Comparison of ENCODE assay signal across 17 cellular contexts in genomic region chr11:2528301-2529050, GRCh38.
A peak's percentile ranks its signal among the peaks of the same experiment; 100 is the strongest.
DNase-seq lines count a peak whose midpoint lies in the region; ATAC-seq and TF ChIP-seq lines count a peak whose summit lies in the region.
"Had no signal": no experiment of that assay in that cellular context is flagged by ENCODE, and none has a peak within 500 bp of the region (broad histone marks: within the 10 kb centered on the region; RNA-seq: fewer than 3 reads in every experiment).

No MANE protein-coding gene starts in this region.

- no peaks in the 10 kb centered on the region for H3K9me3 Mint-ChIP-seq in chondrocyte (ENCODE audit: low read depth)
- no peaks in the 10 kb centered on the region for H3K9me3 Mint-ChIP-seq in activated CD4-positive, alpha-beta T cell treated with anti-CD3 and anti-CD28 coated beads, Interleukin-2, amount 10 ng/mL, durations not matched to agents 24 days and 14 days
- H3K9me3 Mint-ChIP-seq: H9; stimulated activated naive CD8-positive, alpha-beta T cell treated with anti-CD3 and anti-CD28 coated beads, Interleukin-15, Interleukin-2, amounts not matched to agents 100 ng/mL and 50 ng/mL, for 24 hours had no signal

- H2AK5ac ChIP-seq in mesenchymal stem cell (ENCODE audit: low read length, severe bottlenecking), result no peak overlapping the region

- no peak overlapping the region for H3K18ac ChIP-seq in mesenchymal stem cell (ENCODE audit: low read depth in 1 of 2, low read length in 2 of 2)

- H3K23ac ChIP-seq in mesenchymal stem cell (ENCODE audit: low read length in 2 of 2), result no peak overlapping the region

- H3K27me3 ChIP-seq in right atrium auricular region (no peaks in the 10 kb centered on the region), mesenchymal stem cell (ENCODE audit: control insufficient read depth in 1 of 2, insufficient read depth in 1 of 2, low read length in 2 of 2) (peaks cover 27 to 75% of the 10 kb centered on the region in 2 experiments), upper lobe of right lung (no peaks in the 10 kb centered on the region)

- no peak overlapping the region for H3K14ac ChIP-seq in mesenchymal stem cell (ENCODE audit: low read length in 2 of 2)

- H2BK5ac ChIP-seq in mesenchymal stem cell (ENCODE audit: low read depth, low read length, poor library complexity, severe bottlenecking), result no peak overlapping the region

- H3K4me3 Mint-ChIP-seq in chondrocyte (ENCODE audit: unreplicated experiment), result no peak overlapping the region
- no peak overlapping the region for H3K4me3 Mint-ChIP-seq in activated CD4-positive, alpha-beta T cell treated with anti-CD3 and anti-CD28 coated beads, Interleukin-2, amount 10 ng/mL, durations not matched to agents 24 days and 14 days
- H3K4me3 Mint-ChIP-seq: H9; stimulated activated naive CD8-positive, alpha-beta T cell treated with anti-CD3 and anti-CD28 coated beads, Interleukin-15, Interleukin-2, amounts not matched to agents 100 ng/mL and 50 ng/mL, for 24 hours had no signal

- H3K79me1 ChIP-seq in mesenchymal stem cell (replicated peaks; ENCODE audit: low read length, poor library complexity, severe bottlenecking), result no peaks in the 10 kb centered on the region

- H2BK12ac ChIP-seq in mesenchymal stem cell (ENCODE audit: low read length in 2 of 2), result no peak overlapping the region

- no peak overlapping the region for H3K4ac ChIP-seq in mesenchymal stem cell (ENCODE audit: low read depth in 1 of 2, low read length in 2 of 2)

- H3K27ac Mint-ChIP-seq in chondrocyte (ENCODE audit: unreplicated experiment), result no peak overlapping the region
- H3K27ac Mint-ChIP-seq in activated CD4-positive, alpha-beta T cell treated with anti-CD3 and anti-CD28 coated beads, Interleukin-2, amount 10 ng/mL, durations not matched to agents 24 days and 14 days, result no peak overlapping the region
- H3K27ac Mint-ChIP-seq: H9; stimulated activated naive CD8-positive, alpha-beta T cell treated with anti-CD3 and anti-CD28 coated beads, Interleukin-15, Interleukin-2, amounts not matched to agents 100 ng/mL and 50 ng/mL, for 24 hours had no signal

- no peak overlapping the region for H3K4me2 ChIP-seq in mesenchymal stem cell (ENCODE audit: low read length, poor library complexity, severe bottlenecking)

- peak overlapping the region; percentile 34 for H4K91ac ChIP-seq in mesenchymal stem cell (ENCODE audit: low read length)

- no peak for ATAC-seq in Right ventricle myocardium superior (ENCODE audit: poor library complexity)
- no peak for ATAC-seq in upper lobe of right lung

- TF ChIP-seq CTCF in right atrium auricular region (IDR thresholded peaks at IDR 0.05) (no peak), chondrocyte (IDR thresholded peaks at IDR 0.05) (no peak), upper lobe of right lung (IDR thresholded peaks at IDR 0.05) (no peak)

- 88% methylated on average over 18 of the region's 18 CpGs for WGBS in mesenchymal stem cell

- peaks cover 30% of the 10 kb centered on the region for H3K27me3 Mint-ChIP-seq in chondrocyte (ENCODE audit: low read depth)
- H3K27me3 Mint-ChIP-seq in activated CD4-positive, alpha-beta T cell treated with anti-CD3 and anti-CD28 coated beads, Interleukin-2, amount 10 ng/mL, durations not matched to agents 24 days and 14 days, result peaks cover 1% of the 10 kb centered on the region
- H3K27me3 Mint-ChIP-seq: stimulated activated naive CD8-positive, alpha-beta T cell treated with anti-CD3 and anti-CD28 coated beads, Interleukin-15, Interleukin-2, amounts not matched to agents 100 ng/mL and 50 ng/mL, for 24 hours had no signal

- no peak overlapping the region for H2BK120ac ChIP-seq in mesenchymal stem cell (ENCODE audit: low read depth, low read length)

- H3K4me3 ChIP-seq in right atrium auricular region, result no peak overlapping the region
- no peak overlapping the region for H3K4me3 ChIP-seq in mesenchymal stem cell (ENCODE audit: insufficient read depth in 1 of 2, low read depth in 1 of 2, low read length in 2 of 2)
- H3K4me3 ChIP-seq in upper lobe of right lung, result no peak overlapping the region
- H3K4me3 ChIP-seq: esophagus squamous epithelium had no signal

- H3K9me3 ChIP-seq in right atrium auricular region (no peaks in the 10 kb centered on the region), mesenchymal stem cell (ENCODE audit: control insufficient read depth, low read length) (no peaks in the 10 kb centered on the region), upper lobe of right lung (no peaks in the 10 kb centered on the region)
- H3K9me3 ChIP-seq: esophagus squamous epithelium had no signal

- no peaks in the 10 kb centered on the region for H3K36me3 Mint-ChIP-seq in chondrocyte (ENCODE audit: low read depth)
- no peaks in the 10 kb centered on the region for H3K36me3 Mint-ChIP-seq in activated CD4-positive, alpha-beta T cell treated with anti-CD3 and anti-CD28 coated beads, Interleukin-2, amount 10 ng/mL, durations not matched to agents 24 days and 14 days (ENCODE audit: low read depth)

- peaks cover 8% of the 10 kb centered on the region for H3K4me1 Mint-ChIP-seq in chondrocyte (ENCODE audit: low read depth)
- H3K4me1 Mint-ChIP-seq in activated CD4-positive, alpha-beta T cell treated with anti-CD3 and anti-CD28 coated beads, Interleukin-2, amount 10 ng/mL, durations not matched to agents 24 days and 14 days, result peaks cover 19% of the 10 kb centered on the region

- intact Hi-C loops in Right ventricle myocardium superior (cut with DNase I), result loop anchor here (10.0 kb wide), 1 partner anchor 224 kb away; the partner anchor contains the start of genes C11orf21 and TSPAN32
- intact Hi-C loops in upper lobe of right lung (cut with DNase I), result no loop called here
- intact Hi-C loops in activated CD4-positive, alpha-beta T cell treated with anti-CD3 and anti-CD28 coated beads, Interleukin-2, amount 10 ng/mL, durations not matched to agents 24 days and 14 days (cut with micrococcal nuclease), result no loop called here

- H3K9ac ChIP-seq in mesenchymal stem cell (ENCODE audit: low read length), result no peak overlapping the region

- DNase-seq in Right ventricle myocardium superior (peak; percentile 34), right atrium auricular region (ENCODE audit: low spot score) (no peak), chondrocyte (ENCODE audit: low spot score) (peak; percentile 83), mesenchymal stem cell (no peak), upper lobe of right lung (peak; percentile 56), AG08395 (ENCODE audit: low spot score) (no peak)
- DNase-seq in activated CD4-positive, alpha-beta T cell treated with anti-CD3 and anti-CD28 coated beads, Interleukin-2, amount 50 U/mL, for 4 hours, result no peak
- DNase-seq in activated CD4-positive, alpha-beta T cell treated with anti-CD3 and anti-CD28 coated beads, Interleukin-2, amount 10 ng/mL, durations not matched to agents 24 days and 14 days, result no peak
- DNase-seq: DMS153, esophagus squamous epithelium, H9, hypothalamus, Kasumi-1, NCI-H1436 treated with DMSO at 0.1 percent for 48 hours, NCI-H226 had no signal

- no peak overlapping the region for H4K8ac ChIP-seq in mesenchymal stem cell (ENCODE audit: low read length)

- H2AFZ ChIP-seq in mesenchymal stem cell (ENCODE audit: low read depth, low read length), result no peak overlapping the region

- H3K27ac ChIP-seq in right atrium auricular region (no peak overlapping the region), mesenchymal stem cell (ENCODE audit: low read length, poor library complexity, severe bottlenecking) (no peak overlapping the region), upper lobe of right lung (no peak overlapping the region)
- H3K27ac ChIP-seq: esophagus squamous epithelium, HL-60 had no signal

- no peaks in the 10 kb centered on the region for H3K36me3 ChIP-seq in right atrium auricular region
- H3K36me3 ChIP-seq in mesenchymal stem cell (ENCODE audit: control insufficient read depth in 1 of 2, insufficient read depth in 2 of 2, low read depth in 1 of 2, low read length in 2 of 2), result no peaks in the 10 kb centered on the region
- H3K36me3 ChIP-seq in upper lobe of right lung, result no peaks in the 10 kb centered on the region
- H3K36me3 ChIP-seq: esophagus squamous epithelium had no signal

- H2BK15ac ChIP-seq in mesenchymal stem cell (ENCODE audit: low read depth, poor library complexity, severe bottlenecking), result no peak overlapping the region

- H3K4me1 ChIP-seq in right atrium auricular region, result peaks cover 0 to 46% of the 10 kb centered on the region in 2 donors
- H3K4me1 ChIP-seq in mesenchymal stem cell (ENCODE audit: control insufficient read depth, insufficient read depth, low read depth, low read length), result peaks cover 10% of the 10 kb centered on the region
- H3K4me1 ChIP-seq in upper lobe of right lung, result peaks cover 14% of the 10 kb centered on the region

Comparison
In these comparisons a context has a peak if more than half of its experiments do, and no peak if none do; other contexts are left out.
1. DNase-seq: peak in Right ventricle myocardium superior (single experiment), chondrocyte (single experiment) and upper lobe of right lung (single experiment); none in right atrium auricular region (single experiment), mesenchymal stem cell (single experiment), AG08395 (single experiment), activated CD4-positive, alpha-beta T cell treated with anti-CD3 and anti-CD28 coated beads, Interleukin-2, amount 50 U/mL, for 4 hours (0 of 2) and activated CD4-positive, alpha-beta T cell treated with anti-CD3 and anti-CD28 coated beads, Interleukin-2, amount 10 ng/mL, durations not matched to agents 24 days and 14 days (single experiment).